Comparison of ENCODE assay signal across 12 cellular contexts in genomic region chr9:35638755-35639154, GRCh38. TPM values are rescaled to one million over a fixed set of nuclear protein-coding genes. Genes with fewer than 3 reads are reported as not detected.
DNase-seq lines count a peak whose midpoint lies in the region; ATAC-seq and TF ChIP-seq lines count a peak whose summit lies in the region.
"Not testable (repeated sequence)": the region's sequence is repeated elsewhere in the genome, so short reads cannot be mapped to it uniquely, and the experiment has no call there.
"Had no signal": no experiment of that assay in that cellular context is flagged by ENCODE, and none has a peak within 500 bp of the region (broad histone marks: within the 10 kb centered on the region; RNA-seq: fewer than 3 reads in every experiment).

No MANE protein-coding gene starts in this region.

- not testable (repeated sequence) for H3K36me3 Mint-ChIP-seq in CD4-positive, CD25-positive, alpha-beta regulatory T cell; activated naive CD4-positive, alpha-beta T cell treated with anti-CD3 and anti-CD28 coated beads for 36 hours (ENCODE audit: low read depth); central memory CD8-positive, alpha-beta T cell (ENCODE audit: insufficient read depth); natural killer cell
- H3K36me3 Mint-ChIP-seq in activated CD4-positive, alpha-beta T cell treated with anti-CD3 and anti-CD28 coated beads for 36 hours (ENCODE audit: low read depth) = peaks cover 22% of the 10 kb centered on the region
- peaks cover 14% of the 10 kb centered on the region for H3K36me3 Mint-ChIP-seq in activated T-cell treated with anti-CD3 and anti-CD28 coated beads, Interleukin-2, amount 50 U/mL, for 24 hours (ENCODE audit: low read depth)
- H3K36me3 Mint-ChIP-seq in stimulated activated naive B cell treated with anti-CD40 and anti-IgM and Interleukin-4, amounts not matched to agents 10 μg/mL and 1 μg/mL and 100 μg/mL, for 72 hours = peaks cover 24 to 31% of the 10 kb centered on the region in 2 donors

- H3K4me3 Mint-ChIP-seq in CD4-positive, CD25-positive, alpha-beta regulatory T cell = peak overlapping the region in 3 of 4 donors; percentile 47 to 69 (median 64)
- H3K4me3 Mint-ChIP-seq in activated CD4-positive, alpha-beta T cell treated with anti-CD3 and anti-CD28 coated beads for 36 hours = peak overlapping the region; percentile 26
- H3K4me3 Mint-ChIP-seq in activated T-cell treated with anti-CD3 and anti-CD28 coated beads, Interleukin-2, amount 50 U/mL, for 24 hours = peak overlapping the region; percentile 48
- peak overlapping the region; percentile 40 for H3K4me3 Mint-ChIP-seq in activated naive CD4-positive, alpha-beta T cell treated with anti-CD3 and anti-CD28 coated beads for 36 hours
- H3K4me3 Mint-ChIP-seq in central memory CD8-positive, alpha-beta T cell = peak overlapping the region; percentile 65
- H3K4me3 Mint-ChIP-seq in natural killer cell = peak overlapping the region; percentile 72
- H3K4me3 Mint-ChIP-seq in stimulated activated naive B cell treated with anti-CD40 and anti-IgM and Interleukin-4, amounts not matched to agents 10 μg/mL and 1 μg/mL and 100 μg/mL, for 72 hours = not testable (repeated sequence)

- peak overlapping the region; percentile 49 for H3K9ac ChIP-seq in OCI-LY1 (ENCODE audit: low read length)

- not testable (repeated sequence) for H3K36me3 ChIP-seq in CD4-positive, CD25-positive, alpha-beta regulatory T cell (ENCODE audit: control insufficient read depth, insufficient read depth, low read length)
- peaks cover 23% of the 10 kb centered on the region for H3K36me3 ChIP-seq in OCI-LY1 (ENCODE audit: insufficient read depth, low read length)

- POLR2A ChIA-PET in activated CD4-positive, alpha-beta T cell treated with anti-CD3 and anti-CD28 coated beads for 36 hours (lab: Charles Lee) = not testable (repeated sequence)

- not testable (repeated sequence) for H2AFZ ChIP-seq in OCI-LY1 (ENCODE audit: low read length)

- peak in 1 of 3 donors; percentile 84 for DNase-seq in CD4-positive, CD25-positive, alpha-beta regulatory T cell
- peak; percentile 41 for DNase-seq in activated CD4-positive, alpha-beta T cell treated with anti-CD3 and anti-CD28 coated beads for 36 hours
- peak; percentile 41 for DNase-seq in activated T-cell treated with anti-CD3 and anti-CD28 coated beads, Interleukin-2, amount 50 U/mL, for 24 hours
- DNase-seq in activated naive CD4-positive, alpha-beta T cell treated with anti-CD3 and anti-CD28 coated beads for 36 hours = peak; percentile 57
- DNase-seq in central memory CD8-positive, alpha-beta T cell (ENCODE audit: low spot score in 2 of 2) = peak in 1 of 2 donors; percentile 37
- not testable (repeated sequence) for DNase-seq in natural killer cell; stimulated activated naive B cell treated with anti-CD40 and anti-IgM and Interleukin-4, amounts not matched to agents 10 μg/mL and 1 μg/mL and 100 μg/mL, for 72 hours

- H3F3A ChIP-seq in OCI-LY1 (ENCODE audit: insufficient read depth, low read length) = peaks cover 15% of the 10 kb centered on the region

- TF ChIP-seq CTCF in OCI-LY1 (IDR thresholded peaks at IDR 0.05; ENCODE audit: low read length); natural killer cell (IDR thresholded peaks at IDR 0.05): not testable (repeated sequence)

- H3K4me3 ChIP-seq in CD4-positive, CD25-positive, alpha-beta regulatory T cell (ENCODE audit: low read depth, low read length); OCI-LY1 (ENCODE audit: low read depth, low read length, poor library complexity, severe bottlenecking): not testable (repeated sequence)

- peak overlapping the region in 1 of 3 donors; percentile 77 for H3K27ac Mint-ChIP-seq in CD4-positive, CD25-positive, alpha-beta regulatory T cell
- H3K27ac Mint-ChIP-seq in activated CD4-positive, alpha-beta T cell treated with anti-CD3 and anti-CD28 coated beads for 36 hours = peak overlapping the region; percentile 61
- peak overlapping the region; percentile 77 for H3K27ac Mint-ChIP-seq in activated T-cell treated with anti-CD3 and anti-CD28 coated beads, Interleukin-2, amount 50 U/mL, for 24 hours
- peak overlapping the region; percentile 90 for H3K27ac Mint-ChIP-seq in activated naive CD4-positive, alpha-beta T cell treated with anti-CD3 and anti-CD28 coated beads for 36 hours
- peak overlapping the region; percentile 76 for H3K27ac Mint-ChIP-seq in central memory CD8-positive, alpha-beta T cell (ENCODE audit: low read depth)
- H3K27ac Mint-ChIP-seq in natural killer cell = peak overlapping the region; percentile 94 to 97
- H3K27ac Mint-ChIP-seq in stimulated activated naive B cell treated with anti-CD40 and anti-IgM and Interleukin-4, amounts not matched to agents 10 μg/mL and 1 μg/mL and 100 μg/mL, for 72 hours = peak overlapping the region; percentile 90

- H3K27me3 ChIP-seq in CD4-positive, CD25-positive, alpha-beta regulatory T cell (ENCODE audit: control insufficient read depth, insufficient read depth, low read length); OCI-LY1 (ENCODE audit: insufficient read depth, low read length): not testable (repeated sequence)

- H3K4me1 Mint-ChIP-seq in CD4-positive, CD25-positive, alpha-beta regulatory T cell = peaks cover 10 to 60% (median 32%) of the 10 kb centered on the region in 4 donors
- peaks cover 51% of the 10 kb centered on the region for H3K4me1 Mint-ChIP-seq in activated CD4-positive, alpha-beta T cell treated with anti-CD3 and anti-CD28 coated beads for 36 hours
- H3K4me1 Mint-ChIP-seq in activated T-cell treated with anti-CD3 and anti-CD28 coated beads, Interleukin-2, amount 50 U/mL, for 24 hours (ENCODE audit: low read depth) = peaks cover 71% of the 10 kb centered on the region
- peaks cover 50% of the 10 kb centered on the region for H3K4me1 Mint-ChIP-seq in activated naive CD4-positive, alpha-beta T cell treated with anti-CD3 and anti-CD28 coated beads for 36 hours (ENCODE audit: low read depth)
- H3K4me1 Mint-ChIP-seq in central memory CD8-positive, alpha-beta T cell = peaks cover 60% of the 10 kb centered on the region
- H3K4me1 Mint-ChIP-seq in natural killer cell = peaks cover 68 to 79% of the 10 kb centered on the region in 2 donors
- peaks cover 73 to 92% of the 10 kb centered on the region in 2 donors for H3K4me1 Mint-ChIP-seq in stimulated activated naive B cell treated with anti-CD40 and anti-IgM and Interleukin-4, amounts not matched to agents 10 μg/mL and 1 μg/mL and 100 μg/mL, for 72 hours

- H3K4me2 ChIP-seq in OCI-LY1 (ENCODE audit: low read length) = peak overlapping the region; percentile 36

- H3K4me1 ChIP-seq in CD4-positive, CD25-positive, alpha-beta regulatory T cell (ENCODE audit: control insufficient read depth, insufficient read depth, low read length, poor library complexity, severe bottlenecking) = peaks cover 11% of the 10 kb centered on the region
- peaks cover 59% of the 10 kb centered on the region for H3K4me1 ChIP-seq in OCI-LY1 (ENCODE audit: insufficient read depth, low read length, severe bottlenecking)

- H3K9me3 Mint-ChIP-seq in CD4-positive, CD25-positive, alpha-beta regulatory T cell; activated CD4-positive, alpha-beta T cell treated with anti-CD3 and anti-CD28 coated beads for 36 hours (ENCODE audit: low read depth); activated T-cell treated with anti-CD3 and anti-CD28 coated beads, Interleukin-2, amount 50 U/mL, for 24 hours; activated naive CD4-positive, alpha-beta T cell treated with anti-CD3 and anti-CD28 coated beads for 36 hours; central memory CD8-positive, alpha-beta T cell; natural killer cell: not testable (repeated sequence)
- peaks cover 8 to 14% of the 10 kb centered on the region in 2 donors for H3K9me3 Mint-ChIP-seq in stimulated activated naive B cell treated with anti-CD40 and anti-IgM and Interleukin-4, amounts not matched to agents 10 μg/mL and 1 μg/mL and 100 μg/mL, for 72 hours

- H3K9me2 ChIP-seq in OCI-LY1 (ENCODE audit: low read depth, low read length) = not testable (repeated sequence)

- not testable (repeated sequence) for H3K9me3 ChIP-seq in CD4-positive, CD25-positive, alpha-beta regulatory T cell (ENCODE audit: control insufficient read depth in 2 of 2, low read length in 2 of 2); OCI-LY1 (ENCODE audit: low read length)

- peak overlapping the region; percentile 55 for H3K27ac ChIP-seq in CD4-positive, CD25-positive, alpha-beta regulatory T cell (ENCODE audit: insufficient read depth, low read length, poor library complexity, severe bottlenecking)
- H3K27ac ChIP-seq in OCI-LY1 (ENCODE audit: low read depth, low read length, poor library complexity, severe bottlenecking) = peak overlapping the region; percentile 91

- not testable (repeated sequence) for H3K79me2 ChIP-seq in OCI-LY1 (ENCODE audit: insufficient read depth, low read length)

- ATAC-seq in CD4-positive, CD25-positive, alpha-beta regulatory T cell (ENCODE audit: low read depth in 2 of 2) = peak; percentile 57 to 69
- not testable (repeated sequence) for ATAC-seq in activated CD4-positive, alpha-beta T cell treated with anti-CD3 and anti-CD28 coated beads for 36 hours; stimulated activated naive B cell treated with anti-CD40 and anti-IgM and Interleukin-4, amounts not matched to agents 10 μg/mL and 1 μg/mL and 100 μg/mL, for 72 hours (replicated peaks)
- ATAC-seq in central memory CD8-positive, alpha-beta T cell (replicated peaks; ENCODE audit: extremely low read depth, poor library complexity, severe bottlenecking) = peak; percentile 82
- ATAC-seq in natural killer cell = peak; percentile 73 to 87 (median 84)

- H3K27me3 Mint-ChIP-seq in CD4-positive, CD25-positive, alpha-beta regulatory T cell; activated CD4-positive, alpha-beta T cell treated with anti-CD3 and anti-CD28 coated beads for 36 hours; activated T-cell treated with anti-CD3 and anti-CD28 coated beads, Interleukin-2, amount 50 U/mL, for 24 hours; activated naive CD4-positive, alpha-beta T cell treated with anti-CD3 and anti-CD28 coated beads for 36 hours (ENCODE audit: low read depth); central memory CD8-positive, alpha-beta T cell; natural killer cell (ENCODE audit: low read depth in 2 of 2); stimulated activated naive B cell treated with anti-CD40 and anti-IgM and Interleukin-4, amounts not matched to agents 10 μg/mL and 1 μg/mL and 100 μg/mL, for 72 hours: not testable (repeated sequence)

- CTCF ChIA-PET in activated CD4-positive, alpha-beta T cell treated with anti-CD3 and anti-CD28 coated beads for 36 hours (lab: Charles Lee) = interaction anchor here (0.8 to 1.8 kb wide), 3 partner anchors 9 to 33 kb away, joined by 4 to 7 read pairs (median 5); no protein-coding TSS in a partner anchor
- CTCF ChIA-PET in activated naive CD4-positive, alpha-beta T cell treated with anti-CD3 and anti-CD28 coated beads for 36 hours (lab: Charles Lee) = not testable (repeated sequence)

- intact Hi-C loops in activated CD4-positive, alpha-beta T cell treated with anti-CD3 and anti-CD28 coated beads for 36 hours (cut with DNase I, micrococcal nuclease); natural killer cell (cut with micrococcal nuclease): not testable (repeated sequence)
- intact Hi-C loops in activated naive CD4-positive, alpha-beta T cell treated with anti-CD3 and anti-CD28 coated beads for 36 hours (cut with micrococcal nuclease) = loop anchor here (1.0 to 2.0 kb wide), 3 partner anchors 8 to 34 kb away; partner anchors contain the start of genes CD72 and TESK1

- H4K20me1 ChIP-seq in OCI-LY1 (ENCODE audit: insufficient read depth, low read length) = not testable (repeated sequence)

RNA-seq across cellular contexts. Expression of gene SIT1, which starts 12.0 kb away (rescaled TPM):
- total RNA-seq in CD4-positive, CD25-positive, alpha-beta regulatory T cell = 76.9 TPM
- 100 to 1,000 TPM; 239 to 346 (median 308) TPM for polyA plus RNA-seq in CD4-positive, CD25-positive, alpha-beta regulatory T cell
- 10 to 100 TPM; 76.5 to 80.9 TPM for total RNA-seq in activated CD4-positive, alpha-beta T cell treated with anti-CD3 and anti-CD28 coated beads for 36 hours
- 10 to 100 TPM; 44.0 to 45.4 TPM for total RNA-seq in activated naive CD4-positive, alpha-beta T cell treated with anti-CD3 and anti-CD28 coated beads for 36 hours
- 1 to 10 TPM in 2 of 3 donors, not detected in 1; 1.2 to 1.4 TPM for total RNA-seq in natural killer cell
- total RNA-seq: IMR-90, MCF 10A, PC-3 had no signal
- polyA plus RNA-seq: BJ, IMR-90 had no signal

RNA-seq across cellular contexts. Expression of gene RMRP, which starts 19.1 kb away (rescaled TPM):
- 6,542 TPM for total RNA-seq in CD4-positive, CD25-positive, alpha-beta regulatory T cell
- polyA plus RNA-seq in CD4-positive, CD25-positive, alpha-beta regulatory T cell = not detected
- over 10,000 TPM in 1 of 2 experiments, 100 to 1,000 TPM in 1; 894 to 11,462 TPM for total RNA-seq in activated CD4-positive, alpha-beta T cell treated with anti-CD3 and anti-CD28 coated beads for 36 hours
- total RNA-seq in activated naive CD4-positive, alpha-beta T cell treated with anti-CD3 and anti-CD28 coated beads for 36 hours = over 10,000 TPM in 1 of 2 experiments, 1,000 to 10,000 TPM in 1; 7,381 to 12,571 TPM
- 1,000 to 10,000 TPM; 5,042 to 6,602 (median 5,874) TPM for total RNA-seq in natural killer cell

RNA-seq across cellular contexts. Expression of gene CCDC107, which starts 19.3 kb away (rescaled TPM):
- total RNA-seq in CD4-positive, CD25-positive, alpha-beta regulatory T cell = 31.2 TPM
- 10 to 100 TPM; 65.8 to 83.2 (median 71.7) TPM for polyA plus RNA-seq in CD4-positive, CD25-positive, alpha-beta regulatory T cell
- 10 to 100 TPM in 1 of 2 experiments, 1 to 10 TPM in 1; 7.9 to 10.4 TPM for total RNA-seq in activated CD4-positive, alpha-beta T cell treated with anti-CD3 and anti-CD28 coated beads for 36 hours
- total RNA-seq in activated naive CD4-positive, alpha-beta T cell treated with anti-CD3 and anti-CD28 coated beads for 36 hours = 1 to 10 TPM; 5.6 to 6.4 TPM
- total RNA-seq in natural killer cell = 10 to 100 TPM; 30.9 to 37.9 (median 36.8) TPM

RNA-seq across cellular contexts. Expression of gene CD72, which starts 20.5 kb away (rescaled TPM):
- 7.9 TPM for total RNA-seq in CD4-positive, CD25-positive, alpha-beta regulatory T cell
- 1 to 10 TPM; 1.0 to 4.0 (median 1.9) TPM for polyA plus RNA-seq in CD4-positive, CD25-positive, alpha-beta regulatory T cell
- total RNA-seq in activated CD4-positive, alpha-beta T cell treated with anti-CD3 and anti-CD28 coated beads for 36 hours = 1 to 10 TPM; 6.5 to 8.7 TPM
- total RNA-seq in activated naive CD4-positive, alpha-beta T cell treated with anti-CD3 and anti-CD28 coated beads for 36 hours = 1 to 10 TPM; 2.9 to 4.5 TPM
- 10 to 100 TPM; 27.0 to 48.1 (median 32.3) TPM for total RNA-seq in natural killer cell

RNA-seq across cellular contexts. Expression of gene ARHGEF39, which starts 26.2 kb away (rescaled TPM):
- total RNA-seq in CD4-positive, CD25-positive, alpha-beta regulatory T cell = 0.84 TPM
- polyA plus RNA-seq in CD4-positive, CD25-positive, alpha-beta regulatory T cell = under 1 TPM; 0.36 to 0.66 (median 0.44) TPM
- total RNA-seq in activated CD4-positive, alpha-beta T cell treated with anti-CD3 and anti-CD28 coated beads for 36 hours = 10 to 100 TPM; 19.1 to 23.1 TPM
- 10 to 100 TPM; 28.9 to 30.4 TPM for total RNA-seq in activated naive CD4-positive, alpha-beta T cell treated with anti-CD3 and anti-CD28 coated beads for 36 hours
- total RNA-seq in natural killer cell = 1 to 10 TPM; 1.3 to 3.2 (median 1.5) TPM

Comparison
In these comparisons a context has a peak if more than half of its experiments do, and no peak if none do; other contexts are left out.
1. RNA of gene SIT1, which starts 12.0 kb away (total RNA-seq): 76.5 to 80.9 TPM in activated CD4-positive, alpha-beta T cell treated with anti-CD3 and anti-CD28 coated beads for 36 hours, 76.9 TPM in CD4-positive, CD25-positive, alpha-beta regulatory T cell (single experiment) and 44.0 to 45.4 TPM in activated naive CD4-positive, alpha-beta T cell treated with anti-CD3 and anti-CD28 coated beads for 36 hours; 1.2 to 1.4 TPM in natural killer cell; every median in the first group is over 10 times any median in the second.